Comparison of ENCODE assay signal across 1 cellular context in genomic region chr5:111129938-111130337, GRCh38.
TF ChIP-seq lines count a peak whose summit lies in the region.

No MANE protein-coding gene starts in this region.

TF ChIP-seq in IMR-90, 13 proteins besides CTCF, POLR2A, EP300 and RAD21:
- TF ChIP-seq CEBPB (IDR thresholded peaks at IDR 0.05; ENCODE audit: low read depth, low read length) (peak; percentile 78), RCOR1 (IDR thresholded peaks at IDR 0.05; ENCODE audit: insufficient replicate concordance, low read length) (no peak)
TF ChIP-seq in IMR-90: peak in this region for 1.
